Comparison of ENCODE assay signal across 15 cellular contexts in the genomic region with DNA sequence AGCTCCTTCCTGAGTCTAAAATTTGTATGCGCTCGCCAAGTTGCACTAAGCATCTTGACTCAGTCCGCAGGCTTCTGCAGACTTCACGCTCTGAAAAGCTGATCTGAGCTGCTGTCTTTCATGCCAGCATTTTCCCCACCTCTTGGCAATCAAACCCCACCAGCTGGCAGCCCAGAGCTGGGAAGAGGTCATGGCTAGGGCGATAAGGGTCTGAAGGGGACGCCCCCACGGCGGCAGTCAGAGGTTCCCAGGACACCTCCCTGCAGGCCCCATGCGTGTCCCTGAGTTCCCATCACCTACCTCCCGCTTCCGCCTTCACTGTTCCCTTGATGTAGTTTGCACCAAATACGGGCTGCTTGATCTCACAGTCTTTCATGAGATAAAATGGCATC. TPM values are rescaled to one million over a fixed set of nuclear protein-coding genes. Genes with fewer than 3 reads are reported as not detected.
DNase-seq lines count a peak whose midpoint lies in the region; ATAC-seq and TF ChIP-seq lines count a peak whose summit lies in the region.
"Had no signal": no experiment of that assay in that cellular context is flagged by ENCODE, and none has a peak within 500 bp of the region (broad histone marks: within the 10 kb centered on the region; RNA-seq: fewer than 3 reads in every experiment).

No MANE protein-coding gene starts in this region.

- H3K36me3 Mint-ChIP-seq in endodermal cell (ENCODE audit: low read depth) (peaks cover 49% of the 10 kb centered on the region), mesothelial cell of epicardium (peaks cover 21% of the 10 kb centered on the region)

- H3K4me1 ChIP-seq in endodermal cell (ENCODE audit: control insufficient read depth, insufficient read depth, low read length), result no peaks in the 10 kb centered on the region
- H3K4me1 ChIP-seq in neuronal stem cell (ENCODE audit: control insufficient read depth in 2 of 2, insufficient read depth in 1 of 2, low read depth in 1 of 2, low read length in 2 of 2), result peaks cover 8% of the 10 kb centered on the region in 2 donors
- peaks cover 0 to 98% (median 33%) of the 10 kb centered on the region in 4 donors for H3K4me1 ChIP-seq in tibial nerve
- H3K4me1 ChIP-seq in uterus, result peaks cover 4 to 14% of the 10 kb centered on the region in 2 donors

- H3K4me3 ChIP-seq in endodermal cell (ENCODE audit: low read length) (no peak overlapping the region), neuronal stem cell (ENCODE audit: low read length in 2 of 2) (no peak overlapping the region), tibial nerve (no peak overlapping the region), uterus (no peak overlapping the region)

- H3K4me2 ChIP-seq in neuronal stem cell (ENCODE audit: insufficient read depth, low read length, poor library complexity, severe bottlenecking), result no peak overlapping the region

- intact Hi-C loops in uterus (cut with DNase I; ENCODE audit: low total_unique reads), result loop anchor here (10.0 kb wide), 1 partner anchor 46 kb away; a partner anchor contains a TSS

- H3K36me3 ChIP-seq in endodermal cell (ENCODE audit: control insufficient read depth, insufficient read depth, low read length) (peaks cover 42% of the 10 kb centered on the region), neuronal stem cell (replicated peaks in 1 of 2; ENCODE audit: control insufficient read depth in 2 of 2, insufficient read depth in 2 of 2, low read length in 2 of 2) (peaks cover 37 to 58% of the 10 kb centered on the region in 2 donors), tibial nerve (peaks cover 0 to 78% (median 52%) of the 10 kb centered on the region in 3 donors), uterus (no peaks in the 10 kb centered on the region)

- no peak overlapping the region for H4K8ac ChIP-seq in neuronal stem cell (ENCODE audit: low read depth, low read length)

- peak overlapping the region; percentile 8 for H3K27ac ChIP-seq in angular gyrus (ENCODE audit: low read depth, low read length)
- no peak overlapping the region for H3K27ac ChIP-seq in endodermal cell (ENCODE audit: low read depth, low read length)
- no peak overlapping the region for H3K27ac ChIP-seq in neuronal stem cell (replicated peaks; ENCODE audit: low read length)
- H3K27ac ChIP-seq in tibial nerve, result peak overlapping the region in 3 of 4 donors; percentile 20 to 79 (median 65)
- peak overlapping the region in 1 of 2 donors; percentile 50 for H3K27ac ChIP-seq in uterus
- H3K27ac ChIP-seq: brain microvascular endothelial cell had no signal

- no peak overlapping the region for H3K18ac ChIP-seq in neuronal stem cell (ENCODE audit: low read length)

- no peak for ATAC-seq in HG02870 (IDR thresholded peaks at IDR 0.05; ENCODE audit: unreplicated experiment)

- no peak overlapping the region for H2BK120ac ChIP-seq in neuronal stem cell (ENCODE audit: low read depth, low read length)

- H3K23ac ChIP-seq in neuronal stem cell (ENCODE audit: low read depth, low read length, poor library complexity), result peak overlapping the region; percentile 39

- no peaks in the 10 kb centered on the region for H3K79me1 ChIP-seq in neuronal stem cell (ENCODE audit: low read depth, low read length)

- DNase-seq in endodermal cell, result no peak
- no peak for DNase-seq in neuronal stem cell (ENCODE audit: low spot score)
- DNase-seq in tibial nerve (ENCODE audit: low spot score in 2 of 2), result no peak
- DNase-seq in mesothelial cell of epicardium (ENCODE audit: low spot score in 2 of 2, unreplicated experiment in 2 of 2), result no peak
- no peak for DNase-seq in uterus
- DNase-seq: activated CD4-positive, CD25-positive, alpha-beta regulatory T cell treated with anti-CD3 and anti-CD28 coated beads, Interleukin-2, amount 50 U/mL, for 72 hours; activated naive CD4-positive, alpha-beta T cell; brain microvascular endothelial cell; DMS153; effector memory CD4-positive, alpha-beta T cell; KBM-7; mesenchymal stem cell; T-helper 2 cell had no signal

- no peak overlapping the region for H2AFZ ChIP-seq in neuronal stem cell (ENCODE audit: low read length)

- 95% methylated on average over 11 to 12 of the region's 12 CpGs for WGBS in endodermal cell (ENCODE audit: insufficient coverage in 1 of 2, insufficient read length in 1 of 2), 2 experiments
- WGBS in neuronal stem cell (ENCODE audit: extremely low coverage in 2 of 2, insufficient read length in 2 of 2, insufficient replicate concordance in 1 of 2), 2 donors, result no CpG with 5 or more reads among the region's 12 CpGs
- WGBS in tibial nerve, 2 donors, result 81 to 83% methylated on average over 12 of the region's 12 CpGs

- no peak overlapping the region for H3K14ac ChIP-seq in neuronal stem cell (ENCODE audit: low read length)

- no peak overlapping the region for H2BK5ac ChIP-seq in neuronal stem cell (ENCODE audit: low read length)

- no peaks in the 10 kb centered on the region for H3K9me3 ChIP-seq in endodermal cell (ENCODE audit: control insufficient read depth, low read length)
- H3K9me3 ChIP-seq in neuronal stem cell (replicated peaks in 1 of 2; ENCODE audit: control insufficient read depth in 2 of 2, insufficient read depth in 1 of 2, low read depth in 1 of 2, low read length in 2 of 2), result no peaks in the 10 kb centered on the region
- no peaks in the 10 kb centered on the region for H3K9me3 ChIP-seq in tibial nerve
- no peaks in the 10 kb centered on the region for H3K9me3 ChIP-seq in uterus

- H3K27me3 ChIP-seq in endodermal cell (ENCODE audit: control insufficient read depth, insufficient read depth, low read length, poor library complexity, severe bottlenecking), result no peaks in the 10 kb centered on the region
- no peaks in the 10 kb centered on the region for H3K27me3 ChIP-seq in neuronal stem cell (ENCODE audit: control insufficient read depth in 3 of 3, insufficient read depth in 3 of 3, low read depth in 1 of 3, low read length in 3 of 3)
- no peaks in the 10 kb centered on the region for H3K27me3 ChIP-seq in tibial nerve
- H3K27me3 ChIP-seq in uterus, result no peaks in the 10 kb centered on the region
- H3K27me3 ChIP-seq: brain microvascular endothelial cell had no signal

- H3K4me3 Mint-ChIP-seq in endodermal cell, result no peak overlapping the region
- no peak overlapping the region for H3K4me3 Mint-ChIP-seq in mesothelial cell of epicardium

- peak overlapping the region; percentile 35 for H3K27ac Mint-ChIP-seq in endodermal cell
- H3K27ac Mint-ChIP-seq in mesothelial cell of epicardium, result no peak overlapping the region

- H3K27me3 Mint-ChIP-seq in endodermal cell (ENCODE audit: insufficient read depth), result no peaks in the 10 kb centered on the region
- H3K27me3 Mint-ChIP-seq in mesothelial cell of epicardium (ENCODE audit: low read depth), result no peaks in the 10 kb centered on the region

- H3K4me1 Mint-ChIP-seq in endodermal cell, result peaks cover 11% of the 10 kb centered on the region
- peaks cover 17% of the 10 kb centered on the region for H3K4me1 Mint-ChIP-seq in mesothelial cell of epicardium

- H2BK12ac ChIP-seq in neuronal stem cell (ENCODE audit: low read length), result no peak overlapping the region

- TF ChIP-seq POLR2A in tibial nerve (IDR thresholded peaks at IDR 0.05) (no peak), uterus (IDR thresholded peaks at IDR 0.05) (no peak)

- no peak overlapping the region for H3K4ac ChIP-seq in neuronal stem cell (ENCODE audit: low read length)

- H3K9ac ChIP-seq in endodermal cell (ENCODE audit: extremely low read depth, low read length, poor library complexity, severe bottlenecking) (no peak overlapping the region), neuronal stem cell (ENCODE audit: low read depth, low read length, poor library complexity) (no peak overlapping the region)

- no peak overlapping the region for H2BK15ac ChIP-seq in neuronal stem cell (ENCODE audit: low read length)

- H3K9me3 Mint-ChIP-seq in endodermal cell (no peaks in the 10 kb centered on the region), mesothelial cell of epicardium (no peaks in the 10 kb centered on the region)

- TF ChIP-seq CTCF in endodermal cell (conservative IDR thresholded peaks at IDR 0.05), result no peak
- TF ChIP-seq CTCF in tibial nerve (IDR thresholded peaks at IDR 0.05), result no peak
- no peak for TF ChIP-seq CTCF in mesothelial cell of epicardium (IDR thresholded peaks at IDR 0.05; ENCODE audit: unreplicated experiment)
- no peak for TF ChIP-seq CTCF in uterus (IDR thresholded peaks at IDR 0.05)

- no peak overlapping the region for H4K91ac ChIP-seq in neuronal stem cell (ENCODE audit: low read depth, low read length, poor library complexity)

- no peak overlapping the region for H2AK5ac ChIP-seq in neuronal stem cell (ENCODE audit: low read depth, low read length)

- no peak for TF ChIP-seq EP300 in tibial nerve (IDR thresholded peaks at IDR 0.05)

RNA-seq across cellular contexts. Expression of a gene that starts 5.1 kb away (rescaled TPM):
- total RNA-seq in endodermal cell, result 1 to 10 TPM; 6.3 to 6.4 TPM
- polyA plus RNA-seq in endodermal cell (2013, experiment 1 of 2), result 1.1 TPM
- polyA plus RNA-seq in endodermal cell (2013, experiment 2 of 2), result 2.6 TPM
- polyA plus RNA-seq in neuronal stem cell (2013, experiment 1 of 2), result 1.4 TPM
- polyA plus RNA-seq in neuronal stem cell (2013, experiment 2 of 2), result 0.90 TPM
- total RNA-seq in tibial nerve, result 10 to 100 TPM; 10.5 to 53.1 (median 22.6) TPM
- total RNA-seq in mesothelial cell of epicardium, result 6.0 to 7.7 TPM (median 6.8 TPM) in 3 replicates
- 10 to 100 TPM in 2 of 4 donors, 1 to 10 TPM in 2; 1.2 to 32.7 (median 11.8) TPM for total RNA-seq in uterus

RNA-seq across cellular contexts. Expression of a gene that starts 5.8 kb away (rescaled TPM):
- total RNA-seq in endodermal cell, result 10 to 100 TPM; 74.3 to 82.7 TPM
- polyA plus RNA-seq in endodermal cell (2013, experiment 1 of 2), result 89.2 TPM
- polyA plus RNA-seq in endodermal cell (2013, experiment 2 of 2), result 87.4 TPM
- 80.4 TPM for polyA plus RNA-seq in neuronal stem cell (2013, experiment 1 of 2)
- polyA plus RNA-seq in neuronal stem cell (2013, experiment 2 of 2), result 79.8 TPM
- total RNA-seq in tibial nerve, result 10 to 100 TPM; 63.5 to 79.7 (median 71.0) TPM
- total RNA-seq in mesothelial cell of epicardium, result 42.3 to 46.0 TPM (median 45.8 TPM) in 3 replicates
- 100 to 1,000 TPM in 1 of 4 donors, 10 to 100 TPM in 3; 19.7 to 115 (median 34.5) TPM for total RNA-seq in uterus

RNA-seq across cellular contexts. Expression of a gene that starts 29.1 kb away (rescaled TPM):
- total RNA-seq in endodermal cell (1 to 10 TPM; 1.6 to 2.7 TPM), tibial nerve (10 to 100 TPM; 47.4 to 79.0 (median 57.0) TPM), mesothelial cell of epicardium (2.8 to 3.1 TPM (median 2.9 TPM) in 3 replicates), uterus (10 to 100 TPM in 3 of 4 donors, 1 to 10 TPM in 1; 6.8 to 70.1 (median 19.0) TPM)
- 1.4 TPM for polyA plus RNA-seq in endodermal cell (2013, experiment 1 of 2)
- 0.62 TPM for polyA plus RNA-seq in endodermal cell (2013, experiment 2 of 2)
- polyA plus RNA-seq in neuronal stem cell (2013, experiment 1 of 2), result 1.2 TPM
- polyA plus RNA-seq in neuronal stem cell (2013, experiment 2 of 2), result 0.68 TPM

RNA-seq across cellular contexts. Expression of a gene that starts 47.5 kb away (rescaled TPM):
- total RNA-seq in endodermal cell (10 to 100 TPM; 27.4 to 35.3 TPM), tibial nerve (10 to 100 TPM; 40.2 to 68.1 (median 41.5) TPM), mesothelial cell of epicardium (21.2 to 21.9 TPM (median 21.4 TPM) in 3 replicates), uterus (10 to 100 TPM; 20.0 to 36.9 (median 30.1) TPM)
- polyA plus RNA-seq in endodermal cell (2013, experiment 1 of 2), result 21.3 TPM
- 20.3 TPM for polyA plus RNA-seq in endodermal cell (2013, experiment 2 of 2)
- 15.8 TPM for polyA plus RNA-seq in neuronal stem cell (2013, experiment 1 of 2)
- polyA plus RNA-seq in neuronal stem cell (2013, experiment 2 of 2), result 14.6 TPM

RNA-seq across cellular contexts. Expression of a gene that starts 55.4 kb away (rescaled TPM):
- total RNA-seq in endodermal cell (100 to 1,000 TPM; 103 to 118 TPM), tibial nerve (100 to 1,000 TPM in 1 of 4 donors, 10 to 100 TPM in 3; 56.8 to 118 (median 76.2) TPM), mesothelial cell of epicardium (77.8 to 91.1 TPM (median 82.2 TPM) in 3 replicates), uterus (10 to 100 TPM; 32.3 to 99.8 (median 47.8) TPM)
- 67.6 TPM for polyA plus RNA-seq in endodermal cell (2013, experiment 1 of 2)
- polyA plus RNA-seq in endodermal cell (2013, experiment 2 of 2), result 60.8 TPM
- polyA plus RNA-seq in neuronal stem cell (2013, experiment 1 of 2), result 48.0 TPM
- polyA plus RNA-seq in neuronal stem cell (2013, experiment 2 of 2), result 48.3 TPM

Comparison
In these comparisons a context has a peak if more than half of its experiments do, and no peak if none do; other contexts are left out.
1. H3K27ac ChIP-seq: peak in angular gyrus (single experiment) and tibial nerve (3 of 4); none in endodermal cell (single experiment) and neuronal stem cell (single experiment).